In the genomic region with DNA sequence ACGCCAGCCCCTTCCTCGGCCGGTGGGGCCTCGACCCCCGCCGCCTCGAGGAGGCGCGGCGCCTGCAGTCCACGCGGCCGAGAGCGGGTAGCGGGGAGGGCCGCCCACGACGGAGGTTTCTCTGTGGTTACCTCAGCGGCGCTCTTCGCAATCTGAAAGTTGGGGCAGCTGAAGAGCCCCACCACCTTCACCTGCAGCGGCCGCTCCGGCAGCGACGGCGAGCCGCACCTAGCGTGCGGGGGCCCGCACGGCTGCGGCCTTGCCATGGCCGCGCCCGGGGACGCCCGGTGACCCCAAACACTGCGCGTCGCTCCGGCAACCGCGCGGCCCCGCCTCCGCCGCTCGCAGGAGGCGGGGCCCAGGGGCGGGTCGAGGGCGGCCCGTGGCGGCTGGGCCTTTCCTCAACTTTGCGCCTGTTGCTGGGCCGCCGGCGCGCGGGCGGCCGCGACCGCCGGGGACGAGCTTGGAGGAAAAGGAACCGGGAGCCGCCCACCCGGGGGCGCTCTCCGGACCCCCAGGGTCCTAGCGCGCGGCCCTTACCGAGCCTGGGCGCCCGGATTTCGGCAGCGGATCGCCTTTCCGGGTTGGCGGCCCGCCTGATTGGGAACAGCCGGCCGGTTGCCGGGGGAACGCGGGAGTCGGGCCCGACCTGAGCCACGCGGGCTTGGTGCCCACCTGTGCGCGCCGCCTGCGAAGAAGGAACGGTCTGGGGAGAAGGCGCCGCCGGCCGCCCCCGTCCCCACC, we compare ENCODE assay signal across 8 cellular contexts. TPM values are rescaled to one million over a fixed set of nuclear protein-coding genes. Genes with fewer than 3 reads are reported as not detected.
DNase-seq lines count a peak whose midpoint lies in the region; ATAC-seq and TF ChIP-seq lines count a peak whose summit lies in the region.

TSS of gene PPIL6 (minus strand) at position 304 of the 744 bp plus-strand sequence. CDS start at position 266, 38 bp downstream.
A gene with protein sequence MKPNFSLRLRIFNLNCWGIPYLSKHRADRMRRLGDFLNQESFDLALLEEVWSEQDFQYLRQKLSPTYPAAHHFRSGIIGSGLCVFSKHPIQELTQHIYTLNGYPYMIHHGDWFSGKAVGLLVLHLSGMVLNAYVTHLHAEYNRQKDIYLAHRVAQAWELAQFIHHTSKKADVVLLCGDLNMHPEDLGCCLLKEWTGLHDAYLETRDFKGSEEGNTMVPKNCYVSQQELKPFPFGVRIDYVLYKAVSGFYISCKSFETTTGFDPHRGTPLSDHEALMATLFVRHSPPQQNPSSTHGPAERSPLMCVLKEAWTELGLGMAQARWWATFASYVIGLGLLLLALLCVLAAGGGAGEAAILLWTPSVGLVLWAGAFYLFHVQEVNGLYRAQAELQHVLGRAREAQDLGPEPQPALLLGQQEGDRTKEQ (plus strand): TSS at position 400 of the 744 bp plus-strand sequence. CDS start 398 bp downstream, outside the sequence.

- no peaks in the 10 kb centered on the region for H3K27me3 Mint-ChIP-seq in CD4-positive, alpha-beta T cell
- no peaks in the 10 kb centered on the region for H3K27me3 Mint-ChIP-seq in effector memory CD8-positive, alpha-beta T cell

- H3K9me3 Mint-ChIP-seq in CD4-positive, alpha-beta T cell, result no peaks in the 10 kb centered on the region
- H3K9me3 Mint-ChIP-seq in effector memory CD8-positive, alpha-beta T cell, result no peaks in the 10 kb centered on the region

- CTCF ChIA-PET in CD4-positive, alpha-beta T cell (lab: Charles Lee), result interaction anchor here (0.5 to 5.6 kb wide), 12 partner anchors 14 to 253 kb away, joined by 3 to 42 read pairs (median 4); partner anchors contain the start of genes CD164 and MICAL1

- peaks cover 27% of the 10 kb centered on the region for H3K4me1 Mint-ChIP-seq in CD4-positive, alpha-beta T cell (ENCODE audit: low read depth)
- H3K4me1 Mint-ChIP-seq in effector memory CD8-positive, alpha-beta T cell (ENCODE audit: low read depth in 2 of 2), result peaks cover 21 to 22% of the 10 kb centered on the region in 2 donors

- DNase-seq in CD4-positive, alpha-beta T cell, result peak; percentile 54 to 81 (median 70)
- DNase-seq in NCI-H82 (lab: John Stamatoyannopoulos, UW), result peak; percentile 92
- peak; percentile 90 for DNase-seq in activated CD8-positive, alpha-beta memory T cell treated with anti-CD3 and anti-CD28 coated beads for 24 hours
- peak; percentile 67 to 79 (median 70) for DNase-seq in effector memory CD8-positive, alpha-beta T cell
- peak; percentile 97 for DNase-seq in mesenteric fat pad (ENCODE audit: low spot score)
- DNase-seq in stimulated activated CD8-positive, alpha-beta memory T cell treated with anti-CD3 and anti-CD28 coated beads, Interleukin-15, amount 100 ng/mL, for 1 hour (ENCODE audit: low read depth), result peak; percentile 53

- H3K27ac Mint-ChIP-seq in CD4-positive, alpha-beta T cell, result peak within 1 kb of the TSS; percentile 93
- H3K27ac Mint-ChIP-seq in effector memory CD8-positive, alpha-beta T cell, result peak within 1 kb of the TSS; percentile 89 to 98

- ATAC-seq in CD4-positive, alpha-beta T cell (ENCODE audit: poor library complexity), result peak; percentile 75
- ATAC-seq in GM19324 (IDR thresholded peaks at IDR 0.05; ENCODE audit: low FRiP score, unreplicated experiment) (peak; percentile 91), HG03457 (IDR thresholded peaks at IDR 0.05; ENCODE audit: unreplicated experiment) (peak; percentile 73)
- ATAC-seq in effector memory CD8-positive, alpha-beta T cell (replicated peaks), result peak; percentile 82

- H3K9me3 ChIP-seq in CD4-positive, alpha-beta T cell (ENCODE audit: control insufficient read depth, low read length), result no peaks in the 10 kb centered on the region

- peak within 1 kb of the TSS; percentile 82 for H3K27ac ChIP-seq in CD4-positive, alpha-beta T cell (ENCODE audit: low read depth, low read length)

- intact Hi-C loops in CD4-positive, alpha-beta T cell (cut with DNase I, micrococcal nuclease), result loop anchor here (1.0 to 5.0 kb wide), 6 partner anchors 14 to 883 kb away; partner anchors contain the start of genes ZBTB24 (in 2 of the 2), CD164 (in 1 of the 2) and CEP57L1 (in 1 of the 2)

- H3K27me3 ChIP-seq in CD4-positive, alpha-beta T cell (ENCODE audit: control insufficient read depth, insufficient read depth, low read length), result no peaks in the 10 kb centered on the region

- peaks cover 36% of the 10 kb centered on the region for H3K36me3 Mint-ChIP-seq in CD4-positive, alpha-beta T cell (ENCODE audit: low read depth)
- H3K36me3 Mint-ChIP-seq in effector memory CD8-positive, alpha-beta T cell (ENCODE audit: insufficient read depth), result peaks cover 25% of the 10 kb centered on the region

- H3K4me3 Mint-ChIP-seq in CD4-positive, alpha-beta T cell, result peak within 1 kb of the TSS; percentile 95
- peak within 1 kb of the TSS; percentile 88 to 96 for H3K4me3 Mint-ChIP-seq in effector memory CD8-positive, alpha-beta T cell

- POLR2A ChIA-PET in CD4-positive, alpha-beta T cell (lab: Charles Lee), result interaction anchor here (0.7 to 8.2 kb wide), 18 partner anchors 9 to 882 kb away, joined by 3 to 137 read pairs (median 6); partner anchors contain the start of genes AK9, CD164, CDC40 and CEP57L1

- TF ChIP-seq CTCF in CD4-positive, alpha-beta T cell (IDR thresholded peaks at IDR 0.05), result peak; percentile 4

RNA-seq across cellular contexts. Expression of gene PPIL6, which starts in this region (rescaled TPM):
- total RNA-seq in CD4-positive, alpha-beta T cell, result 1 to 10 TPM in 1 of 2 experiments, under 1 TPM in 1; 0.84 to 1.3 TPM
- total RNA-seq in mesenteric fat pad, result 2.3 TPM

RNA-seq across cellular contexts. Expression of the second gene that starts in this region (rescaled TPM):
- 10 to 100 TPM; 25.7 to 27.3 TPM for total RNA-seq in CD4-positive, alpha-beta T cell
- 9.4 TPM for total RNA-seq in mesenteric fat pad

Comparison
In these comparisons a context has a peak if more than half of its experiments do, and no peak if none do; other contexts are left out.
1. Peak in every context shown above with its lines: DNase-seq, ATAC-seq and H3K27ac ChIP-seq.